ENCODE assay signal across 8 cellular contexts in genomic region chr1:75723989-75724471, GRCh38. TPM values are rescaled to one million over a fixed set of nuclear protein-coding genes. Genes with fewer than 3 reads are reported as not detected.
DNase-seq lines count a peak whose midpoint lies in the region; ATAC-seq, FAIRE-seq and TF ChIP-seq lines count a peak whose summit lies in the region.

No MANE protein-coding gene starts in this region.

- peak overlapping the region; percentile 75; the same call in 1 of the 2 replicates for H2AFZ ChIP-seq in OCI-LY7 (ENCODE audit: low read length)

- peaks cover 7% of the 10 kb centered on the region for H3K36me3 Mint-ChIP-seq in nephron progenitor cell (ENCODE audit: low read depth)

- TF ChIP-seq CTCF in OCI-LY7 (conservative IDR thresholded peaks at IDR 0.05; ENCODE audit: low read length) (no peak), fibroblast of villous mesenchyme (IDR thresholded peaks at IDR 0.05; ENCODE audit: insufficient read depth, low read depth, low read length) (no peak), nephron progenitor cell (IDR thresholded peaks at IDR 0.05) (no peak)

- peak overlapping the region; percentile 91 for H3K4me2 ChIP-seq in OCI-LY7 (ENCODE audit: low read length)

- FAIRE-seq in HTR-8/SVneo (lab: Jason Lieb, UNC), result no peak

- peaks cover 28% of the 10 kb centered on the region for H3K4me1 ChIP-seq in OCI-LY7 (ENCODE audit: insufficient read depth, low read length, poor library complexity, severe bottlenecking)

- ATAC-seq in GM21515 (IDR thresholded peaks at IDR 0.05; ENCODE audit: unreplicated experiment), result peak; percentile 66

- H3K27me3 Mint-ChIP-seq in nephron progenitor cell (ENCODE audit: low read depth, poor library complexity), result no peaks in the 10 kb centered on the region

- peak overlapping the region; percentile 93 for H3K27ac Mint-ChIP-seq in nephron progenitor cell

- H3K4me3 ChIP-seq in OCI-LY7 (ENCODE audit: low read depth, low read length, poor library complexity, severe bottlenecking) (peak overlapping the region; percentile 90), fibroblast of villous mesenchyme (ENCODE audit: low read depth, low read length) (peak overlapping the region; percentile 93)

- POLR2A ChIA-PET in OCI-LY7 (lab: Charles Lee), result interaction anchor here (0.9 to 1.8 kb wide), 4 partner anchors 9 to 64 kb away, joined by 3 to 11 read pairs (median 8); partner anchors contain the start of gene RABGGTB

- CTCF ChIA-PET in OCI-LY7 (lab: Charles Lee; ENCODE audit: unreplicated experiment), result no interaction called here

- H3K9me2 ChIP-seq in OCI-LY7 (ENCODE audit: insufficient read depth, low read length), result no peaks in the 10 kb centered on the region

- peaks cover 40% of the 10 kb centered on the region for H3K4me1 Mint-ChIP-seq in nephron progenitor cell

- TSS peak; percentile 91 for BruUV-seq in OCI-LY7 (replicated peaks; lab: Mats Ljungman, UMichigan)

- intact Hi-C loops in OCI-LY7 (cut with micrococcal nuclease; ENCODE audit: unreplicated experiment), result loop anchor here (1.0 to 2.0 kb wide), 2 partner anchors 62 to 991 kb away; partner anchors contain the start of genes CRYZ, RABGGTB and TYW3

- peak; percentile 74 for DNase-seq in DMS153 treated with DMSO at 0.1 percent for 48 hours (lab: John Stamatoyannopoulos, UW; ENCODE audit: unreplicated experiment)
- DNase-seq in HTR-8/SVneo (ENCODE audit: insufficient read length, low spot score), result peak; percentile 65
- DNase-seq in OCI-LY7 (ENCODE audit: low spot score), result peak; percentile 85
- DNase-seq in activated gamma-delta T cell treated with Interleukin-2 at 50 U/mL for 16 hours, result peak; percentile 67
- DNase-seq in fibroblast of villous mesenchyme (ENCODE audit: low read depth), result peak; percentile 72
- DNase-seq in nephron progenitor cell, result peak; percentile 84
- peak in 38 of 49 donors; percentile 53 to 98 (median 86) for DNase-seq in substantia nigra (lab: John Stamatoyannopoulos, UW)

- peaks cover 23% of the 10 kb centered on the region for H3K36me3 ChIP-seq in OCI-LY7 (ENCODE audit: insufficient read depth, low read length)

- H4K20me1 ChIP-seq in OCI-LY7 (ENCODE audit: insufficient read depth, low read length), result peaks cover 9% of the 10 kb centered on the region; the same call in 1 of the 2 replicates

- H3K9me3 ChIP-seq in OCI-LY7 (ENCODE audit: low read length), result no peaks in the 10 kb centered on the region

- H3K4me3 Mint-ChIP-seq in nephron progenitor cell, result peak overlapping the region; percentile 99

- H3K9me3 Mint-ChIP-seq in nephron progenitor cell, result no peaks in the 10 kb centered on the region

- H3K27ac ChIP-seq in OCI-LY7 (ENCODE audit: low read depth, low read length, poor library complexity, severe bottlenecking), result peak overlapping the region; percentile 95
- peak overlapping the region; percentile 90 for H3K27ac ChIP-seq in substantia nigra (ENCODE audit: low read depth, low read length, poor library complexity, severe bottlenecking)

- peaks cover 47% of the 10 kb centered on the region for H3K79me2 ChIP-seq in OCI-LY7 (ENCODE audit: insufficient read depth, low read depth, low read length)

RNA-seq across cellular contexts. Expression of gene ACADM, which starts 0.5 kb away (rescaled TPM):
- total RNA-seq in OCI-LY7 (2014; rRNA removed; shearing (Covaris generic)), result 137 and 160 TPM in 2 replicates
- total RNA-seq in OCI-LY7 (2022) (228 and 248 TPM in 2 replicates), fibroblast of villous mesenchyme (27.1 and 31.5 TPM in 2 replicates)

Comparison
In these comparisons a context has a peak if more than half of its experiments do, and no peak if none do; other contexts are left out.
1. Peak in every context shown above with its lines: DNase-seq, ATAC-seq, H3K4me3 ChIP-seq and H3K27ac ChIP-seq.